ENCODE assay signal across 13 cellular contexts in genomic region chr10:94006591-94007550, GRCh38. TPM values are rescaled to one million over a fixed set of nuclear protein-coding genes. Genes with fewer than 3 reads are reported as not detected.
DNase-seq lines count a peak whose midpoint lies in the region; ATAC-seq, FAIRE-seq and TF ChIP-seq lines count a peak whose summit lies in the region.
"Had no signal": no experiment of that assay in that cellular context is flagged by ENCODE, and none has a peak within 500 bp of the region (broad histone marks: within the 10 kb centered on the region; RNA-seq: fewer than 3 reads in every experiment).

No MANE protein-coding gene starts in this region.

- H2AK5ac ChIP-seq in neuronal stem cell (ENCODE audit: low read depth, low read length), result no peak overlapping the region

- H3K27ac ChIP-seq in astrocyte (ENCODE audit: low read depth, low read length) (peak overlapping the region; percentile 94), upper lobe of right lung (peak overlapping the region; percentile 30), neuronal stem cell (replicated peaks; ENCODE audit: low read length) (no peak overlapping the region)

- no peak overlapping the region for H3K18ac ChIP-seq in neuronal stem cell (ENCODE audit: low read length)

- H2AFZ ChIP-seq in astrocyte (ENCODE audit: low read depth, low read length), result no peak overlapping the region
- H2AFZ ChIP-seq in neuronal stem cell (ENCODE audit: low read length), result no peak overlapping the region

- no peaks in the 10 kb centered on the region for H3K36me3 ChIP-seq in astrocyte (ENCODE audit: insufficient read depth, low read length)
- no peaks in the 10 kb centered on the region for H3K36me3 ChIP-seq in upper lobe of right lung
- H3K36me3 ChIP-seq in neuronal stem cell (replicated peaks in 1 of 2; ENCODE audit: control insufficient read depth in 2 of 2, insufficient read depth in 2 of 2, low read length in 2 of 2), result no peaks in the 10 kb centered on the region

- H3K4me1 Mint-ChIP-seq in astrocyte (ENCODE audit: low read depth, unreplicated experiment), result peaks cover 11% of the 10 kb centered on the region
- H3K4me1 Mint-ChIP-seq: CD14-positive monocyte had no signal

- no peaks in the 10 kb centered on the region for H3K36me3 Mint-ChIP-seq in astrocyte (ENCODE audit: low read depth, unreplicated experiment)
- H3K36me3 Mint-ChIP-seq: CD14-positive monocyte had no signal

- no peak overlapping the region for H3K4ac ChIP-seq in neuronal stem cell (ENCODE audit: low read length)

- H3K4me2 ChIP-seq in astrocyte (ENCODE audit: low read length) (peak overlapping the region; percentile 91), neuronal stem cell (ENCODE audit: insufficient read depth, low read length, poor library complexity, severe bottlenecking) (no peak overlapping the region)

- no peak overlapping the region for H2BK5ac ChIP-seq in neuronal stem cell (ENCODE audit: low read length)

- no peak overlapping the region for H3K23ac ChIP-seq in neuronal stem cell (ENCODE audit: low read depth, low read length, poor library complexity)

- no peaks in the 10 kb centered on the region for H4K20me1 ChIP-seq in astrocyte (ENCODE audit: insufficient read depth, low read length)

- peak overlapping the region; percentile 22 for H3K27ac Mint-ChIP-seq in astrocyte (ENCODE audit: unreplicated experiment)
- H3K27ac Mint-ChIP-seq: CD14-positive monocyte had no signal

- H3K4me3 ChIP-seq in astrocyte (ENCODE audit: insufficient read depth, low read depth, low read length) (peak overlapping the region; percentile 38), upper lobe of right lung (no peak overlapping the region), neuronal stem cell (ENCODE audit: low read length in 2 of 2) (no peak overlapping the region)

- peak overlapping the region; percentile 84 for H3K9ac ChIP-seq in astrocyte (ENCODE audit: low read length)
- H3K9ac ChIP-seq in neuronal stem cell (ENCODE audit: low read depth, low read length, poor library complexity), result no peak overlapping the region

- intact Hi-C loops in upper lobe of right lung (cut with DNase I), result no loop called here

- no peak overlapping the region for H3K4me3 Mint-ChIP-seq in astrocyte (ENCODE audit: unreplicated experiment)
- H3K4me3 Mint-ChIP-seq: CD14-positive monocyte had no signal

- no peak overlapping the region for H4K91ac ChIP-seq in neuronal stem cell (ENCODE audit: low read depth, low read length, poor library complexity)

- no peak overlapping the region for H4K8ac ChIP-seq in neuronal stem cell (ENCODE audit: low read depth, low read length)

- no peak overlapping the region for H2BK15ac ChIP-seq in neuronal stem cell (ENCODE audit: low read length)

- ATAC-seq in left lobe of liver (peak; percentile 60), upper lobe of right lung (peak; percentile 95), GM19463 (IDR thresholded peaks at IDR 0.05; ENCODE audit: unreplicated experiment) (no peak), HG03457 (IDR thresholded peaks at IDR 0.05; ENCODE audit: unreplicated experiment) (no peak)

- peaks cover 6% of the 10 kb centered on the region for H3K27me3 Mint-ChIP-seq in astrocyte (ENCODE audit: low read depth, unreplicated experiment)

- no peak overlapping the region for H2BK12ac ChIP-seq in neuronal stem cell (ENCODE audit: low read length)

- WGBS in neuronal stem cell (ENCODE audit: extremely low coverage in 2 of 2, insufficient read length in 2 of 2, insufficient replicate concordance in 1 of 2), 2 donors, result no CpG with 5 or more reads among the region's 4 CpGs

- peaks cover 23% of the 10 kb centered on the region for H3K4me1 ChIP-seq in astrocyte (ENCODE audit: insufficient read depth, low read length)
- peaks cover 11% of the 10 kb centered on the region for H3K4me1 ChIP-seq in upper lobe of right lung
- H3K4me1 ChIP-seq in neuronal stem cell (ENCODE audit: control insufficient read depth in 2 of 2, insufficient read depth in 1 of 2, low read depth in 1 of 2, low read length in 2 of 2), result peaks cover 0 to 3% of the 10 kb centered on the region in 2 donors

- H3K9me3 ChIP-seq in astrocyte (ENCODE audit: insufficient read depth, low read depth, low read length) (peaks cover 4% of the 10 kb centered on the region), upper lobe of right lung (no peaks in the 10 kb centered on the region), neuronal stem cell (replicated peaks in 1 of 2; ENCODE audit: control insufficient read depth in 2 of 2, insufficient read depth in 1 of 2, low read depth in 1 of 2, low read length in 2 of 2) (no peaks in the 10 kb centered on the region)

- peak; percentile 56 for FAIRE-seq in astrocyte (lab: Jason Lieb, UNC)

- H3K27me3 ChIP-seq in astrocyte (ENCODE audit: insufficient read depth, low read length), result no peaks in the 10 kb centered on the region
- H3K27me3 ChIP-seq in upper lobe of right lung, result no peaks in the 10 kb centered on the region
- no peaks in the 10 kb centered on the region for H3K27me3 ChIP-seq in neuronal stem cell (ENCODE audit: control insufficient read depth in 3 of 3, insufficient read depth in 3 of 3, low read depth in 1 of 3, low read length in 3 of 3)

- H3K79me1 ChIP-seq in neuronal stem cell (ENCODE audit: low read depth, low read length), result no peaks in the 10 kb centered on the region

- H2BK120ac ChIP-seq in neuronal stem cell (ENCODE audit: low read depth, low read length), result no peak overlapping the region

- H3K79me2 ChIP-seq in astrocyte (ENCODE audit: insufficient read depth, low read length), result no peaks in the 10 kb centered on the region

- peaks cover 13% of the 10 kb centered on the region for H3K9me3 Mint-ChIP-seq in astrocyte (ENCODE audit: unreplicated experiment)

- TF ChIP-seq CTCF in astrocyte (IDR thresholded peaks at IDR 0.05; ENCODE audit: insufficient read depth, low read depth, low read length) (no peak), upper lobe of right lung (IDR thresholded peaks at IDR 0.05) (no peak)

- H3K14ac ChIP-seq in neuronal stem cell (ENCODE audit: low read length), result no peak overlapping the region

- DNase-seq in SIG-M5 treated with dmso at 0.1 percent for 504 hours (lab: John Stamatoyannopoulos, UW; ENCODE audit: unreplicated experiment), result peak; percentile 16
- no peak for DNase-seq in SIG-M5 (lab: John Stamatoyannopoulos, UW)
- peak; percentile 99 for DNase-seq in astrocyte (ENCODE audit: low read depth)
- no peak for DNase-seq in left lobe of liver (ENCODE audit: low spot score)
- DNase-seq in upper lobe of right lung, result no peak
- DNase-seq in neuronal stem cell (ENCODE audit: low spot score), result no peak
- DNase-seq: activated gamma-delta T cell, hippocampal formation, NCI-H1048, SW 1271 had no signal

RNA-seq across cellular contexts. Expression of gene PLCE1, which starts 13.1 kb away (rescaled TPM):
- 0.58 and 0.84 TPM in 2 replicates for total RNA-seq in astrocyte
- total RNA-seq in left lobe of liver, result 0.28 TPM
- total RNA-seq in upper lobe of right lung, result 14.3 TPM
- 1.4 TPM for polyA plus RNA-seq in neuronal stem cell (2013, experiment 1 of 2)
- 1.3 TPM for polyA plus RNA-seq in neuronal stem cell (2013, experiment 2 of 2)

Comparison
In these comparisons a context has a peak if more than half of its experiments do, and no peak if none do; other contexts are left out.
1. DNase-seq: peak in SIG-M5 treated with dmso at 0.1 percent for 504 hours (single experiment) and astrocyte (single experiment); none in SIG-M5 (single experiment), left lobe of liver (single experiment), upper lobe of right lung (single experiment) and neuronal stem cell (single experiment).
2. ATAC-seq: peak in left lobe of liver (single experiment) and upper lobe of right lung (single experiment); none in GM19463 (single experiment) and HG03457 (single experiment).